Comparison of ENCODE assay signal across 1 cellular context in genomic region chr5:10441083-10441991, GRCh38.
TF ChIP-seq lines count a peak whose summit lies in the region.

Gene ROPN1L, plus strand, starts transcription at chr5:10441879. Its CDS starts 289 bp downstream, at chr5:10442168.

TF ChIP-seq in WTC11, 78 proteins besides CTCF, POLR2A, EP300 and RAD21 (continued from another document):
- no peak for TF ChIP-seq E2F1 (CRISPR knock-in tag; IDR thresholded peaks at IDR 0.05)
